In genomic region chr17:35747540-35748017, GRCh38 we compare ENCODE assay signal across 8 cellular contexts. TPM values are rescaled to one million over a fixed set of nuclear protein-coding genes. Genes with fewer than 3 reads are reported as not detected.
A peak's percentile ranks its signal among the peaks of the same experiment; 100 is the strongest.
DNase-seq lines count a peak whose midpoint lies in the region; ATAC-seq lines count a peak whose summit lies in the region.

No MANE protein-coding gene starts in this region.

- intact Hi-C loops in posterior vena cava (cut with DNase I) = loop anchor here (5.0 to 10.0 kb wide), 2 partner anchors 133 to 135 kb away; no protein-coding TSS in a partner anchor

- in situ Hi-C loops in G401 (cut with HindIII; ENCODE audit: low sequenced_read_pairs) = no loop called here

- ATAC-seq in GM21367 (IDR thresholded peaks at IDR 0.05; ENCODE audit: unreplicated experiment) = no peak

- DNase-seq in G401 (ENCODE audit: low spot score) = peak; percentile 77
- DNase-seq in M059J (ENCODE audit: low read depth) = peak; percentile 64
- peak; percentile 78 for DNase-seq in SK-N-DZ (ENCODE audit: low spot score)
- DNase-seq in activated naive CD4-positive, alpha-beta T cell treated with Interleukin-2 at 50 U/mL for 16 hours = peak; percentile 80
- DNase-seq in glomerular visceral epithelial cell (ENCODE audit: extremely low spot score) = peak; percentile 77
- peak; percentile 86 for DNase-seq in posterior vena cava (ENCODE audit: low spot score)
- peak; percentile 81 for DNase-seq in ureter (ENCODE audit: low spot score)

RNA-seq across cellular contexts. Expression of gene GAS2L2, which starts 5.5 kb away (rescaled TPM):
- not detected in 2 replicates for total RNA-seq in G401 (2014; rRNA removed; shearing (Covaris generic))
- not detected in 2 replicates for total RNA-seq in M059J (2014; rRNA removed; shearing (Covaris generic))
- polyA plus RNA-seq in SK-N-DZ (2014; cell fraction: cytosol; rRNA removed) = not detected in 2 replicates
- not detected in 2 replicates for polyA plus RNA-seq in SK-N-DZ (2014; cell fraction: nucleus; rRNA removed)
- total RNA-seq in posterior vena cava (not detected), ureter (not detected)

RNA-seq across cellular contexts. Expression of gene C17orf50, which starts 13.1 kb away (rescaled TPM):
- not detected in 2 replicates for total RNA-seq in G401 (2014; rRNA removed; shearing (Covaris generic))
- total RNA-seq in M059J (2014; rRNA removed; shearing (Covaris generic)) = not detected in 2 replicates
- 0.22 TPM in 1 of 2 replicates, not detected in the other for polyA plus RNA-seq in SK-N-DZ (2014; cell fraction: cytosol; rRNA removed)
- not detected in 2 replicates for polyA plus RNA-seq in SK-N-DZ (2014; cell fraction: nucleus; rRNA removed)
- total RNA-seq in posterior vena cava (not detected), ureter (not detected)

RNA-seq across cellular contexts. Expression of gene RASL10B, which starts 16.1 kb away (rescaled TPM):
- total RNA-seq in G401 (2014; rRNA removed; shearing (Covaris generic)) = 18.4 and 19.5 TPM in 2 replicates
- 0.71 and 0.89 TPM in 2 replicates for total RNA-seq in M059J (2014; rRNA removed; shearing (Covaris generic))
- 25.0 and 26.3 TPM in 2 replicates for polyA plus RNA-seq in SK-N-DZ (2014; cell fraction: cytosol; rRNA removed)
- 15.5 and 20.3 TPM in 2 replicates for polyA plus RNA-seq in SK-N-DZ (2014; cell fraction: nucleus; rRNA removed)
- total RNA-seq in posterior vena cava (1 to 10 TPM; 1.1 to 2.3 TPM), ureter (2.7 TPM)

RNA-seq across cellular contexts. Expression of gene MMP28, which starts 47.9 kb away (rescaled TPM):
- total RNA-seq in G401 (2014; rRNA removed; shearing (Covaris generic)) = not detected in 2 replicates
- 0.17 and 1.2 TPM in 2 replicates for total RNA-seq in M059J (2014; rRNA removed; shearing (Covaris generic))
- not detected in 2 replicates for polyA plus RNA-seq in SK-N-DZ (2014; cell fraction: cytosol; rRNA removed)
- not detected in 2 replicates for polyA plus RNA-seq in SK-N-DZ (2014; cell fraction: nucleus; rRNA removed)
- 10 to 100 TPM in 1 of 2 donors, 1 to 10 TPM in 1; 8.8 to 18.2 TPM for total RNA-seq in posterior vena cava
- 23.5 TPM for total RNA-seq in ureter
